Comparison of ENCODE assay signal across 21 cellular contexts in genomic region chr3:98775459-98775858, GRCh38. TPM values are rescaled to one million over a fixed set of nuclear protein-coding genes. Genes with fewer than 3 reads are reported as not detected.
"Had no signal": no experiment of that assay in that cellular context is flagged by ENCODE, and none has a peak within 500 bp of the region (broad histone marks: within the 10 kb centered on the region; RNA-seq: fewer than 3 reads in every experiment).

No MANE protein-coding gene starts in this region.

- H3K4me1 Mint-ChIP-seq: activated T-helper 17 cell treated with anti-CD3 and anti-CD28 coated beads, Interleukin-2, amount 50 U/mL, for 72 hours had no signal

- H3K36me3 ChIP-seq: prostate gland, right atrium auricular region had no signal

- H3K9me3 Mint-ChIP-seq: activated CD4-positive, alpha-beta T cell treated with anti-CD3 and anti-CD28 coated beads, Interleukin-2, amount 10 ng/mL, durations not matched to agents 24 days and 14 days; activated CD8-positive, alpha-beta T cell treated with anti-CD3 and anti-CD28 coated beads for 36 hours; activated naive CD8-positive, alpha-beta T cell treated with anti-CD3 and anti-CD28 coated beads, Interleukin-2, amount 10 ng/mL, durations not matched to agents 7 days and 5 days; activated T-helper 17 cell treated with anti-CD3 and anti-CD28 coated beads, Interleukin-2, amount 50 U/mL, for 72 hours had no signal

- H3K27ac Mint-ChIP-seq: activated CD4-positive, alpha-beta T cell treated with anti-CD3 and anti-CD28 coated beads, Interleukin-2, amount 10 ng/mL, durations not matched to agents 24 days and 14 days; activated CD8-positive, alpha-beta T cell treated with anti-CD3 and anti-CD28 coated beads for 36 hours; activated naive CD8-positive, alpha-beta T cell treated with anti-CD3 and anti-CD28 coated beads, Interleukin-2, amount 10 ng/mL, durations not matched to agents 7 days and 5 days; activated T-helper 17 cell treated with anti-CD3 and anti-CD28 coated beads, Interleukin-2, amount 50 U/mL, for 72 hours; immature natural killer cell had no signal

- H3K4me3 Mint-ChIP-seq: activated CD4-positive, alpha-beta T cell treated with anti-CD3 and anti-CD28 coated beads, Interleukin-2, amount 10 ng/mL, durations not matched to agents 24 days and 14 days; activated CD8-positive, alpha-beta T cell treated with anti-CD3 and anti-CD28 coated beads for 36 hours; activated naive CD8-positive, alpha-beta T cell treated with anti-CD3 and anti-CD28 coated beads, Interleukin-2, amount 10 ng/mL, durations not matched to agents 7 days and 5 days; activated T-helper 17 cell treated with anti-CD3 and anti-CD28 coated beads, Interleukin-2, amount 50 U/mL, for 72 hours; immature natural killer cell had no signal

- ATAC-seq: activated CD8-positive, alpha-beta T cell treated with anti-CD3 and anti-CD28 coated beads for 36 hours; activated T-helper 17 cell treated with anti-CD3 and anti-CD28 coated beads, Interleukin-2, amount 50 U/mL, for 72 hours; body of pancreas; esophagus mucosa; heart right ventricle; upper lobe of right lung had no signal

- H3K36me3 Mint-ChIP-seq: activated naive CD8-positive, alpha-beta T cell treated with anti-CD3 and anti-CD28 coated beads, Interleukin-2, amount 10 ng/mL, durations not matched to agents 7 days and 5 days; immature natural killer cell had no signal

- H3K4me1 ChIP-seq: prostate gland had no signal

- H3K4me3 ChIP-seq: body of pancreas, heart right ventricle, left ventricle myocardium inferior, prostate gland, right atrium auricular region, skin epidermis, thoracic aorta, upper lobe of right lung had no signal

- H3K9me3 ChIP-seq: body of pancreas, heart right ventricle, left ventricle myocardium inferior, prostate gland, right atrium auricular region, thoracic aorta, upper lobe of right lung had no signal

- DNase-seq: activated CD4-positive, alpha-beta T cell treated with anti-CD3 and anti-CD28 coated beads, Interleukin-2, amount 10 ng/mL, durations not matched to agents 24 days and 14 days; activated CD8-positive, alpha-beta T cell treated with anti-CD3 and anti-CD28 coated beads for 36 hours; activated naive CD4-positive, alpha-beta T cell; activated naive CD8-positive, alpha-beta T cell treated with anti-CD3 and anti-CD28 coated beads, Interleukin-2, amount 10 ng/mL, durations not matched to agents 7 days and 5 days; activated T-cell treated with anti-CD3 and anti-CD28 coated beads, Interleukin-2, amount 50 U/mL, for 1 hour; body of pancreas; central memory CD4-positive, alpha-beta T cell; heart right ventricle; immature natural killer cell; kidney glomerular epithelial cell; left ventricle myocardium inferior; mammary epithelial cell; stimulated activated CD4-positive, alpha-beta T cell treated with anti-CD3 and anti-CD28 coated beads, Interleukin-15, amount 100 ng/mL, for 24 hours; stimulated activated CD4-positive, alpha-beta T cell treated with anti-CD3 and anti-CD28 coated beads, Interleukin-4, amount 100 ng/mL, for 1 hour; upper lobe of right lung had no signal

- H3K27me3 ChIP-seq: body of pancreas, heart right ventricle, right atrium auricular region, upper lobe of right lung had no signal

- H3K27ac ChIP-seq: prostate gland, right atrium auricular region, upper lobe of right lung had no signal

RNA-seq across cellular contexts. Expression of gene ST3GAL6, which starts 12.3 kb away (rescaled TPM):
- total RNA-seq: activated CD4-positive, alpha-beta T cell treated with anti-CD3 and anti-CD28 coated beads, Interleukin-2, amount 10 ng/mL, durations not matched to agents 24 days and 14 days; activated CD8-positive, alpha-beta T cell treated with anti-CD3 and anti-CD28 coated beads for 36 hours; activated T-helper 17 cell treated with anti-CD3 and anti-CD28 coated beads, Interleukin-2, amount 50 U/mL, for 72 hours had no signal
